In genomic region chr5:141701341-141702119, GRCh38 we compare ENCODE assay signal across 1 cellular context.
TF ChIP-seq lines count a peak whose summit lies in the region.

No MANE protein-coding gene starts in this region.

TF ChIP-seq in GM12878, 131 proteins besides CTCF, POLR2A, EP300 and RAD21 (continued from another document):
- TF ChIP-seq, protein P1, sequence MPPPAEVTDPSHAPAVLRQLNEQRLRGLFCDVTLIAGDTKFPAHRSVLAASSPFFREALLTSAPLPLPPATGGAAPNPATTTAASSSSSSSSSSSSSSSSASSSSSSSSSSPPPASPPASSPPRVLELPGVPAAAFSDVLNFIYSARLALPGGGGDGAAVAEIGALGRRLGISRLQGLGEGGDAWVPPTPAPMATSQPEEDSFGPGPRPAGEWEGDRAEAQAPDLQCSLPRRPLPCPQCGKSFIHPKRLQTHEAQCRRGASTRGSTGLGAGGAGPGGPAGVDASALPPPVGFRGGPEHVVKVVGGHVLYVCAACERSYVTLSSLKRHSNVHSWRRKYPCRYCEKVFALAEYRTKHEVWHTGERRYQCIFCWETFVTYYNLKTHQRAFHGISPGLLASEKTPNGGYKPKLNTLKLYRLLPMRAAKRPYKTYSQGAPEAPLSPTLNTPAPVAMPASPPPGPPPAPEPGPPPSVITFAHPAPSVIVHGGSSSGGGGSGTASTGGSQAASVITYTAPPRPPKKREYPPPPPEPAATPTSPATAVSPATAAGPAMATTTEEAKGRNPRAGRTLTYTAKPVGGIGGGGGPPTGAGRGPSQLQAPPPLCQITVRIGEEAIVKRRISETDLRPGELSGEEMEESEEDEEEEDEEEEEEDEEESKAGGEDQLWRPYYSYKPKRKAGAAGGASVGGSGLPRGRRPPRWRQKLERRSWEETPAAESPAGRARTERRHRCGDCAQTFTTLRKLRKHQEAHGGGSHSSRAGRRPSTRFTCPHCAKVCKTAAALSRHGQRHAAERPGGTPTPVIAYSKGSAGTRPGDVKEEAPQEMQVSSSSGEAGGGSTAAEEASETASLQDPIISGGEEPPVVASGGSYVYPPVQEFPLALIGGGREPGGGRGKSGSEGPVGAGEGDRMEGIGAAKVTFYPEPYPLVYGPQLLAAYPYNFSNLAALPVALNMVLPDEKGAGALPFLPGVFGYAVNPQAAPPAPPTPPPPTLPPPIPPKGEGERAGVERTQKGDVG (CRISPR knock-in tag; IDR thresholded peaks at IDR 0.05): no peak
- TF ChIP-seq RB1 (IDR thresholded peaks at IDR 0.05; ENCODE audit: borderline replicate concordance) (no peak), YBX1 (IDR thresholded peaks at IDR 0.05) (no peak), BHLHE40 (IDR thresholded peaks at IDR 0.05; ENCODE audit: borderline replicate concordance in 1 of 2, low read depth in 2 of 2, low read length in 1 of 2) (no peak), MEF2B (IDR thresholded peaks at IDR 0.05; ENCODE audit: partially characterized antibody, poor library complexity, severe bottlenecking) (peak; percentile 88), CREM (IDR thresholded peaks at IDR 0.05; ENCODE audit: low read depth) (no peak), PAX8 (IDR thresholded peaks at IDR 0.05) (no peak), IKZF1 (conservative IDR thresholded peaks at IDR 0.05) (no peak), IRF4 (IDR thresholded peaks at IDR 0.05; ENCODE audit: low read depth, low read length) (0 out of 2 replicates have a peak, but pooled peaks have one; percentile 33)
- TF ChIP-seq, protein P2, sequence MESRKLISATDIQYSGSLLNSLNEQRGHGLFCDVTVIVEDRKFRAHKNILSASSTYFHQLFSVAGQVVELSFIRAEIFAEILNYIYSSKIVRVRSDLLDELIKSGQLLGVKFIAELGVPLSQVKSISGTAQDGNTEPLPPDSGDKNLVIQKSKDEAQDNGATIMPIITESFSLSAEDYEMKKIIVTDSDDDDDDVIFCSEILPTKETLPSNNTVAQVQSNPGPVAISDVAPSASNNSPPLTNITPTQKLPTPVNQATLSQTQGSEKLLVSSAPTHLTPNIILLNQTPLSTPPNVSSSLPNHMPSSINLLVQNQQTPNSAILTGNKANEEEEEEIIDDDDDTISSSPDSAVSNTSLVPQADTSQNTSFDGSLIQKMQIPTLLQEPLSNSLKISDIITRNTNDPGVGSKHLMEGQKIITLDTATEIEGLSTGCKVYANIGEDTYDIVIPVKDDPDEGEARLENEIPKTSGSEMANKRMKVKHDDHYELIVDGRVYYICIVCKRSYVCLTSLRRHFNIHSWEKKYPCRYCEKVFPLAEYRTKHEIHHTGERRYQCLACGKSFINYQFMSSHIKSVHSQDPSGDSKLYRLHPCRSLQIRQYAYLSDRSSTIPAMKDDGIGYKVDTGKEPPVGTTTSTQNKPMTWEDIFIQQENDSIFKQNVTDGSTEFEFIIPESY (IDR thresholded peaks at IDR 0.05): no peak
